In the genomic region with DNA sequence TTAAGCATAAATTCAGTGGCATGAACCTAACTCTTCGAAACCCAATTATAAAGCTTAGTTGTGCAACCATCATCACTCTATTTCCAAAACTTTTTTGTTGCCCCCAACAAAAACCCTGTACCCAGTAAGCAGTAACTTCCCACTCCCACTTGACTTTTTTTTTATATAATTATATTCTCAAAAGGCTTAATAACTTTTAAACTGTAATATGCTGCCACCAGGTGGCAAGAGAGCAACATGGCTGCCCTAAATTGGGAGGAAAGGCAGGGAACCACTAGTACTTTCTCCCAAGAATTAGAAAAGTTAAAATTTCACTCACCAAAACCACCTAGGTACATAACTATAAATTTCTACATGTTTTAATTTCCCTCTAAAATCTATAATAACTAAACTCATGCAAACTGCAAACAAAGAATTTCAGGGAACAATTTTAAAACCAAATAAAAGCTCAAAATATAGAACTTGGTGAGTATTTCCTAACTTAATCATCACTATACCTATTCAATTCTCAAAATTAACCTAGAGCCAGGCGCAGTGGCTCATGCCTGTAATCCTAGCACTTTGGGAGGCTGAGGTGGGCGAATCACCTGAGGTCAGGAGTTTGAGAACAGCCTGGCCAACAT, we compare ENCODE assay signal across 7 cellular contexts. TPM values are rescaled to one million over a fixed set of nuclear protein-coding genes. Genes with fewer than 3 reads are reported as not detected.
DNase-seq lines count a peak whose midpoint lies in the region; ATAC-seq and TF ChIP-seq lines count a peak whose summit lies in the region.

No MANE protein-coding gene starts in this region.

- H4K20me1 ChIP-seq in OCI-LY1 (ENCODE audit: insufficient read depth, low read length): no peaks in the 10 kb centered on the region

- H3K27ac Mint-ChIP-seq in HFFc6: no peak overlapping the region

- peaks cover 2% of the 10 kb centered on the region for H3K27me3 Mint-ChIP-seq in HFFc6 (ENCODE audit: insufficient read depth)

- no peaks in the 10 kb centered on the region for H3K4me1 Mint-ChIP-seq in HFFc6 (ENCODE audit: low read depth)

- H3K9me3 Mint-ChIP-seq in HFFc6: no peaks in the 10 kb centered on the region

- H3K27ac ChIP-seq in OCI-LY1 (ENCODE audit: low read depth, low read length, poor library complexity, severe bottlenecking): no peak overlapping the region

- H2AFZ ChIP-seq in OCI-LY1 (ENCODE audit: low read length): no peak overlapping the region

- H3K9me3 ChIP-seq in OCI-LY1 (ENCODE audit: low read length): no peaks in the 10 kb centered on the region

- no peak overlapping the region for H3K9ac ChIP-seq in OCI-LY1 (ENCODE audit: low read length)

- DNase-seq in DMS53 (lab: John Stamatoyannopoulos, UW) (peak; percentile 67), HFFc6 (peak; percentile 25), dedifferentiated amniotic fluid mesenchymal stem cell (ENCODE audit: extremely low spot score) (peak; percentile 62), midbrain (lab: John Stamatoyannopoulos, UW) (peak; percentile 68)

- peak; percentile 89 for TF ChIP-seq CTCF in HFFc6 (IDR thresholded peaks at IDR 0.05)
- TF ChIP-seq CTCF in OCI-LY1 (IDR thresholded peaks at IDR 0.05; ENCODE audit: low read length): peak; percentile 58

- H3K9me2 ChIP-seq in OCI-LY1 (ENCODE audit: low read depth, low read length): no peaks in the 10 kb centered on the region

- ATAC-seq in GM19463 (IDR thresholded peaks at IDR 0.05; ENCODE audit: unreplicated experiment) (no peak), GM19351 (IDR thresholded peaks at IDR 0.05; ENCODE audit: unreplicated experiment) (no peak)

- no peaks in the 10 kb centered on the region for H3K36me3 Mint-ChIP-seq in HFFc6 (ENCODE audit: low read depth)

- H3F3A ChIP-seq in OCI-LY1 (ENCODE audit: insufficient read depth, low read length): no peaks in the 10 kb centered on the region

- no peak overlapping the region for H3K4me3 Mint-ChIP-seq in HFFc6

- peaks cover 26% of the 10 kb centered on the region for H3K79me2 ChIP-seq in OCI-LY1 (ENCODE audit: insufficient read depth, low read length)

- H3K4me2 ChIP-seq in OCI-LY1 (ENCODE audit: low read length): no peak overlapping the region

- 0 out of 2 replicates have a peak, but pooled peaks cover 3% of the 10 kb centered on the region for H3K36me3 ChIP-seq in OCI-LY1 (ENCODE audit: insufficient read depth, low read length)

- no peaks in the 10 kb centered on the region for H3K27me3 ChIP-seq in OCI-LY1 (ENCODE audit: insufficient read depth, low read length)

- H3K4me3 ChIP-seq in OCI-LY1 (ENCODE audit: low read depth, low read length, poor library complexity, severe bottlenecking): no peak overlapping the region

- H3K4me1 ChIP-seq in OCI-LY1 (ENCODE audit: insufficient read depth, low read length, severe bottlenecking): no peaks in the 10 kb centered on the region

RNA-seq across cellular contexts. Expression of gene RNF38, which starts 50.2 kb away (rescaled TPM):
- total RNA-seq in HFFc6 (2021; fragmentation: NEBNext Ultra II Directional; extraction: Animal tissue kit (Norgen Biotek cat#: 25700)): 10 to 100 TPM; 14.5 to 18.8 (median 17.5) TPM
